Comparison of ENCODE assay signal across 19 cellular contexts in the genomic region with DNA sequence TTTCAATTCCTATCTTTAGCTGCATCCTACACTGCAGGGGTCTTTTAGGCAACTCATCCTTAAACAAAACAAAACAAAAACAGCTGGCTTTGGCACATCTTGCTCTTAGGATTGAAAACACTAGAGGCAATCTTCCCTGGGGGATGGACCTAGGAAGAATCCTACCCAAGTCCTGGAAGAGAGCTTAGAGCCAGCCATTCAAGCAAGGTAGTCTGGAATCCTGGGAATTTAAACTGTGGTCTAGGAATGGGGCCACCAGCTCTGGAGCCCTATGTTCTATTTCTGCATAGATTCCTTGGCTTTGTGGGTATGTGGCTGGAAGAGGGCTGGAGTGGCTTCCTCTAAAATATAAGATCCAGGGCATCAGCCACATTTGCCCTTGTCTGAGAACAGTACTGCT. TPM values are rescaled to one million over a fixed set of nuclear protein-coding genes. Genes with fewer than 3 reads are reported as not detected.
A peak's percentile ranks its signal among the peaks of the same experiment; 100 is the strongest.
DNase-seq lines count a peak whose midpoint lies in the region; ATAC-seq and TF ChIP-seq lines count a peak whose summit lies in the region.
"Had no signal": no experiment of that assay in that cellular context is flagged by ENCODE, and none has a peak within 500 bp of the region (broad histone marks: within the 10 kb centered on the region; RNA-seq: fewer than 3 reads in every experiment).

No MANE protein-coding gene starts in this region.

- H2BK120ac ChIP-seq in mesendoderm (ENCODE audit: low read depth, low read length) = no peak overlapping the region

- DNase-seq in NT2/D1 (ENCODE audit: low read depth, low spot score) (peak; percentile 32), astrocyte of the hippocampus (ENCODE audit: low read depth, low spot score) (peak; percentile 38), mesendoderm (peak; percentile 63), gastrocnemius medialis (no peak), cerebellum (ENCODE audit: low spot score) (no peak)
- DNase-seq in activated CD8-positive, alpha-beta memory T cell treated with anti-CD3 and anti-CD28 coated beads for 24 hours = no peak
- DNase-seq: CD4-positive, CD25-positive, alpha-beta regulatory T cell; EL; H7; Kasumi-1; MG63; NCI-H1417 treated with DMSO at 0.1 percent for 48 hours; NCI-H187 treated with DMSO at 0.1 percent for 48 hours; NCI-H524 treated with DMSO at 0.1 percent for 48 hours had no signal

- no peak overlapping the region for H3K56ac ChIP-seq in mesendoderm (ENCODE audit: low read length)

- no peak overlapping the region for H4K8ac ChIP-seq in mesendoderm (ENCODE audit: low read depth, low read length)

- no peak overlapping the region for H2AK5ac ChIP-seq in mesendoderm (ENCODE audit: low read length)

- TF ChIP-seq EP300 in gastroesophageal sphincter (IDR thresholded peaks at IDR 0.05) = no peak

- H3K4me3 ChIP-seq in NT2/D1 (ENCODE audit: insufficient read length, low read depth) (no peak overlapping the region), mesendoderm (ENCODE audit: low read length) (no peak overlapping the region), gastrocnemius medialis (no peak overlapping the region), gastroesophageal sphincter (no peak overlapping the region)
- H3K4me3 ChIP-seq: MG63 had no signal

- no peak overlapping the region for H2BK15ac ChIP-seq in mesendoderm (replicated peaks; ENCODE audit: low read depth)

- intact Hi-C loops in gastrocnemius medialis (cut with DNase I; ENCODE audit: low total_unique reads) = no loop called here

- no peak overlapping the region for H3K27ac ChIP-seq in mesendoderm (ENCODE audit: low read depth, low read length)
- peak overlapping the region in 3 of 4 donors; percentile 52 to 78 (median 77) for H3K27ac ChIP-seq in gastrocnemius medialis
- H3K27ac ChIP-seq in gastroesophageal sphincter = no peak overlapping the region

- in situ Hi-C loops in gastrocnemius medialis (cut with MboI; ENCODE audit: low sequenced_read_pairs in 4 of 4) = no loop called here

- TF ChIP-seq POLR2A in gastrocnemius medialis (IDR thresholded peaks at IDR 0.05) = no peak
- TF ChIP-seq POLR2A in gastroesophageal sphincter (IDR thresholded peaks at IDR 0.05) = no peak

- TF ChIP-seq CTCF in gastrocnemius medialis (IDR thresholded peaks at IDR 0.05 in 4 of 5, conservative IDR thresholded peaks at IDR 0.05 in 1 of 5) (no peak), gastroesophageal sphincter (IDR thresholded peaks at IDR 0.05) (no peak)

- no peak for ATAC-seq in gastrocnemius medialis
- no peak for ATAC-seq in gastroesophageal sphincter
- no peak for ATAC-seq in GM19324 (IDR thresholded peaks at IDR 0.05; ENCODE audit: low FRiP score, unreplicated experiment)
- ATAC-seq: Right ventricle myocardium inferior had no signal

- H3K9ac ChIP-seq in NT2/D1 (ENCODE audit: insufficient read length, low read depth) (no peak overlapping the region), mesendoderm (ENCODE audit: low read length) (no peak overlapping the region)

- peaks cover 9% of the 10 kb centered on the region; the same call in 1 of the 2 replicates for H3K9me3 ChIP-seq in NT2/D1 (ENCODE audit: insufficient read depth, low read length)
- no peaks in the 10 kb centered on the region for H3K9me3 ChIP-seq in gastrocnemius medialis
- H3K9me3 ChIP-seq in gastroesophageal sphincter = peaks cover 0 to 26% (median 0%) of the 10 kb centered on the region in 3 donors

- H3K18ac ChIP-seq in mesendoderm (ENCODE audit: low read length) = no peak overlapping the region

- H2BK5ac ChIP-seq in mesendoderm (ENCODE audit: low read length) = no peak overlapping the region

- H3K27me3 ChIP-seq in NT2/D1 (ENCODE audit: insufficient read depth, insufficient read length) (no peaks in the 10 kb centered on the region), mesendoderm (ENCODE audit: insufficient read depth, low read length, poor library complexity) (no peaks in the 10 kb centered on the region), gastrocnemius medialis (no peaks in the 10 kb centered on the region), gastroesophageal sphincter (no peaks in the 10 kb centered on the region)
- H3K27me3 ChIP-seq: MG63 had no signal

- no peak overlapping the region for H3K23ac ChIP-seq in mesendoderm (ENCODE audit: low read length)

- H3K36me3 ChIP-seq in NT2/D1 (ENCODE audit: insufficient read depth, insufficient read length, low read length) = no peaks in the 10 kb centered on the region
- H3K36me3 ChIP-seq in mesendoderm (ENCODE audit: control insufficient read depth, insufficient read depth, low read length) = no peaks in the 10 kb centered on the region
- H3K36me3 ChIP-seq in gastrocnemius medialis = no peaks in the 10 kb centered on the region
- H3K36me3 ChIP-seq in gastroesophageal sphincter = no peaks in the 10 kb centered on the region
- H3K36me3 ChIP-seq: MG63 had no signal

- H3K4me1 ChIP-seq in NT2/D1 (ENCODE audit: insufficient read depth, insufficient read length) (peaks cover 2% of the 10 kb centered on the region), mesendoderm (ENCODE audit: control insufficient read depth, low read depth, low read length) (no peaks in the 10 kb centered on the region), gastrocnemius medialis (peaks cover 12 to 13% of the 10 kb centered on the region in 2 donors), gastroesophageal sphincter (no peaks in the 10 kb centered on the region)

- no peak overlapping the region for H3K4ac ChIP-seq in mesendoderm (ENCODE audit: low read depth, low read length)

- H3K4me2 ChIP-seq in mesendoderm (ENCODE audit: low read length) = no peak overlapping the region

- no peak overlapping the region for H4K5ac ChIP-seq in mesendoderm (ENCODE audit: low read length)

- no peaks in the 10 kb centered on the region for H3K79me2 ChIP-seq in mesendoderm (ENCODE audit: control insufficient read depth, insufficient read depth, low read length)

- H3K79me1 ChIP-seq in mesendoderm (ENCODE audit: low read length) = no peaks in the 10 kb centered on the region

RNA-seq across cellular contexts. Expression of a gene that starts 27.7 kb away (rescaled TPM):
- polyA plus RNA-seq in mesendoderm (2013, experiment 1 of 2) = not detected
- not detected for polyA plus RNA-seq in mesendoderm (2013, experiment 2 of 2)
- total RNA-seq in gastrocnemius medialis (1,000 to 10,000 TPM; 1,242 to 7,433 (median 2,317) TPM), gastroesophageal sphincter (not detected), cerebellum (0.73 TPM)
- total RNA-seq: A673; CD4-positive, CD25-positive, alpha-beta regulatory T cell; H7; Right ventricle myocardium inferior had no signal
- polyA plus RNA-seq: BJ; CD4-positive, CD25-positive, alpha-beta regulatory T cell had no signal

Comparison
In these comparisons a context has a peak if more than half of its experiments do, and no peak if none do; other contexts are left out.
1. DNase-seq: peak in NT2/D1 (single experiment), astrocyte of the hippocampus (single experiment) and mesendoderm (single experiment); none in gastrocnemius medialis (0 of 2), cerebellum (single experiment) and activated CD8-positive, alpha-beta memory T cell treated with anti-CD3 and anti-CD28 coated beads for 24 hours (single experiment).
2. H3K27ac ChIP-seq: peak in gastrocnemius medialis (3 of 4); none in mesendoderm (single experiment) and gastroesophageal sphincter (0 of 4).
3. RNA of a gene that starts 27.7 kb away (total RNA-seq): 1,242 to 7,433 TPM in gastrocnemius medialis; 0.73 TPM in cerebellum (single experiment) and not detected in gastroesophageal sphincter; every median in the first group is over 100 times any median in the second.